Comparison of ENCODE assay signal across 8 cellular contexts in genomic region chr15:51387699-51388041, GRCh38. TPM values are rescaled to one million over a fixed set of nuclear protein-coding genes. Genes with fewer than 3 reads are reported as not detected.
"Had no signal": no experiment of that assay in that cellular context is flagged by ENCODE, and none has a peak within 500 bp of the region (broad histone marks: within the 10 kb centered on the region; RNA-seq: fewer than 3 reads in every experiment).

No MANE protein-coding gene starts in this region.

- H3K4me3 ChIP-seq: GM23338, HAP-1, K562 had no signal

- H3K9me3 ChIP-seq: HAP-1 had no signal

- DNase-seq: H7, IMR-90, KG1 had no signal

- H3K4me3 Mint-ChIP-seq: GM23338 had no signal

- ATAC-seq: GM23338, HCT116, K562 had no signal

- H3K36me3 ChIP-seq: HAP-1 had no signal

- H3K4me1 ChIP-seq: HAP-1 had no signal

- H3K27ac Mint-ChIP-seq: GM23338 had no signal

RNA-seq across cellular contexts. Expression of gene GLDN, which starts 46.2 kb away (rescaled TPM):
- polyA plus RNA-seq: IMR-90 had no signal

RNA-seq across cellular contexts. Expression of gene CYP19A1, which starts 49.3 kb away (rescaled TPM):
- total RNA-seq: GM23338, H7, HT-29, IMR-90 had no signal
- polyA plus RNA-seq: IMR-90 had no signal
